27 cellular contexts compared by ENCODE assay signal in the genomic region with DNA sequence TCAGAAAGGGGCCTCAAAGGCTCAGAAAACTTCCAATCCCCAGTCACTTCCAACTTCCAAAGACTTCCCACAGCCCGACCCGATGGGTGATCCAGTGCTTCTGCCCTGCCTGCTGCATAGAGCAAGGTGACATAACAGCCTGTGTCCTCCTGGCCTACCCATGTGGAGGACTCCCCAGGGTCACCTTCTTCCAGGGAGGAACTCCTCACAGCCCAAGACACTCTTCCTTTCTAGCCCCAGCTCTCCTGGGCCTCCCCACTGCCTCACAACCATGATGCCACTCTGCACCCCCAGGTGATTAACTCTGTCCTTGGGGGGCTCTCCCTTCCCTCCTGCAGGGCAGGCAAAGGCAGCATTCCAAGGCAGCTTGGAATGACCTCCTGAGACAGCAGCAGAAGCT.
"Had no signal": no experiment of that assay in that cellular context is flagged by ENCODE, and none has a peak within 500 bp of the region (broad histone marks: within the 10 kb centered on the region; RNA-seq: fewer than 3 reads in every experiment).

No MANE protein-coding gene starts in this region.

- H3K36me3 ChIP-seq: brain microvascular endothelial cell had no signal

- H3K27me3 ChIP-seq: brain microvascular endothelial cell had no signal

- ATAC-seq: activated CD4-positive, alpha-beta T cell treated with anti-CD3 and anti-CD28 coated beads for 36 hours; activated CD8-positive, alpha-beta memory T cell treated with anti-CD3 and anti-CD28 coated beads, Interleukin-2, amount 10 ng/mL, durations not matched to agents 7 days and 5 days; activated CD8-positive, alpha-beta T cell treated with anti-CD3 and anti-CD28 coated beads, Interleukin-2, amount 10 ng/mL, durations not matched to agents 7 days and 5 days; esophagus mucosa had no signal

- H3K27me3 Mint-ChIP-seq: activated CD4-positive, alpha-beta memory T cell treated with anti-CD3 and anti-CD28 coated beads for 36 hours; activated CD4-positive, alpha-beta T cell treated with anti-CD3 and anti-CD28 coated beads, Interleukin-2, amount 10 ng/mL, durations not matched to agents 24 days and 14 days; activated CD8-positive, alpha-beta memory T cell treated with anti-CD3 and anti-CD28 coated beads, Interleukin-2, amount 10 ng/mL, durations not matched to agents 7 days and 5 days had no signal

- H3K27ac ChIP-seq: brain microvascular endothelial cell had no signal

- H3K36me3 Mint-ChIP-seq: activated CD4-positive, alpha-beta memory T cell treated with anti-CD3 and anti-CD28 coated beads for 36 hours; activated CD8-positive, alpha-beta memory T cell treated with anti-CD3 and anti-CD28 coated beads, Interleukin-2, amount 10 ng/mL, durations not matched to agents 7 days and 5 days; activated naive CD8-positive, alpha-beta T cell had no signal

- H3K9me3 Mint-ChIP-seq: activated CD4-positive, alpha-beta memory T cell treated with anti-CD3 and anti-CD28 coated beads for 36 hours; activated CD4-positive, alpha-beta T cell treated with anti-CD3 and anti-CD28 coated beads, Interleukin-2, amount 10 ng/mL, durations not matched to agents 24 days and 14 days; activated T-helper 1 cell treated with anti-CD3 and anti-CD28 coated beads, Interleukin-12 subunit alpha, Interleukin-12 subunit beta, Interleukin-2, Interleukin-4 antibody, amounts not matched to agents 30 ng/mL and 10 ng/mL and 1 ng/mL, durations not matched to agents 14 hours and 24 hours and 36 hours; activated T-helper 2 cell treated with anti-CD3 and anti-CD28 coated beads, Interferon-gamma antibody, Interleukin-2, Interleukin-4, amounts not matched to agents 10 μg/mL and 5 μg/mL and 100 μg/mL, durations not matched to agents 14 hours and 24 hours and 36 hours; central memory CD8-positive, alpha-beta T cell had no signal

- H3K4me3 Mint-ChIP-seq: activated CD4-positive, alpha-beta memory T cell treated with anti-CD3 and anti-CD28 coated beads for 36 hours; activated CD4-positive, alpha-beta T cell treated with anti-CD3 and anti-CD28 coated beads for 36 hours; activated CD4-positive, alpha-beta T cell treated with anti-CD3 and anti-CD28 coated beads, Interleukin-2, amount 10 ng/mL, durations not matched to agents 24 days and 14 days; activated CD8-positive, alpha-beta memory T cell treated with anti-CD3 and anti-CD28 coated beads, Interleukin-2, amount 10 ng/mL, durations not matched to agents 7 days and 5 days; activated CD8-positive, alpha-beta T cell treated with anti-CD3 and anti-CD28 coated beads, Interleukin-2, amount 10 ng/mL, durations not matched to agents 7 days and 5 days; activated naive CD8-positive, alpha-beta T cell; activated T-helper 1 cell treated with anti-CD3 and anti-CD28 coated beads, Interleukin-12 subunit alpha, Interleukin-12 subunit beta, Interleukin-2, Interleukin-4 antibody, amounts not matched to agents 30 ng/mL and 10 ng/mL and 1 ng/mL, durations not matched to agents 14 hours and 24 hours and 36 hours; central memory CD8-positive, alpha-beta T cell had no signal

- DNase-seq: activated CD4-positive, alpha-beta memory T cell treated with anti-CD3 and anti-CD28 coated beads for 36 hours; activated CD4-positive, alpha-beta T cell treated with anti-CD3 and anti-CD28 coated beads for 36 hours; activated CD4-positive, alpha-beta T cell treated with anti-CD3 and anti-CD28 coated beads, Interleukin-2, amount 10 ng/mL, durations not matched to agents 24 days and 14 days; activated CD4-positive, CD25-positive, alpha-beta regulatory T cell; activated CD4-positive, CD25-positive, alpha-beta regulatory T cell treated with anti-CD3 and anti-CD28 coated beads, Interleukin-2, amount 50 U/mL, for 72 hours; activated CD8-positive, alpha-beta memory T cell treated with anti-CD3 and anti-CD28 coated beads, Interleukin-2, amount 10 ng/mL, durations not matched to agents 7 days and 5 days; activated CD8-positive, alpha-beta memory T cell treated with anti-CD3 and anti-CD28 coated beads, Interleukin-2, amount 50 U/mL, for 4 hours; activated CD8-positive, alpha-beta T cell treated with anti-CD3 and anti-CD28 coated beads, Interleukin-2, amount 10 ng/mL, durations not matched to agents 7 days and 5 days; activated gamma-delta T cell; activated naive CD4-positive, alpha-beta T cell; activated naive CD4-positive, alpha-beta T cell treated with anti-CD3 and anti-CD28 coated beads, Interleukin-2, amount 50 U/mL, for 16 hours; activated T-cell treated with anti-CD3 and anti-CD28 coated beads, Interleukin-2, amount 50 U/mL, for 1 hour; activated T-cell treated with anti-CD3 and anti-CD28 coated beads, Interleukin-2, amount 50 U/mL, for 48 hours; amniotic stem cell; anterior cingulate cortex; brain microvascular endothelial cell; cortex of kidney; dermis blood vessel endothelial cell; effector CD8-positive, alpha-beta T cell; foreskin fibroblast; glutamatergic neuron; T-helper 2 cell had no signal

- H3K4me1 Mint-ChIP-seq: activated CD4-positive, alpha-beta T cell treated with anti-CD3 and anti-CD28 coated beads for 36 hours; activated CD4-positive, alpha-beta T cell treated with anti-CD3 and anti-CD28 coated beads, Interleukin-2, amount 10 ng/mL, durations not matched to agents 24 days and 14 days; activated CD8-positive, alpha-beta memory T cell treated with anti-CD3 and anti-CD28 coated beads, Interleukin-2, amount 10 ng/mL, durations not matched to agents 7 days and 5 days; central memory CD8-positive, alpha-beta T cell had no signal

- H3K27ac Mint-ChIP-seq: activated CD4-positive, alpha-beta memory T cell treated with anti-CD3 and anti-CD28 coated beads for 36 hours; activated CD4-positive, alpha-beta T cell treated with anti-CD3 and anti-CD28 coated beads for 36 hours; activated CD4-positive, alpha-beta T cell treated with anti-CD3 and anti-CD28 coated beads, Interleukin-2, amount 10 ng/mL, durations not matched to agents 24 days and 14 days; activated CD8-positive, alpha-beta memory T cell treated with anti-CD3 and anti-CD28 coated beads, Interleukin-2, amount 10 ng/mL, durations not matched to agents 7 days and 5 days; activated CD8-positive, alpha-beta T cell treated with anti-CD3 and anti-CD28 coated beads, Interleukin-2, amount 10 ng/mL, durations not matched to agents 7 days and 5 days; activated naive CD8-positive, alpha-beta T cell; activated T-helper 1 cell treated with anti-CD3 and anti-CD28 coated beads, Interleukin-12 subunit alpha, Interleukin-12 subunit beta, Interleukin-2, Interleukin-4 antibody, amounts not matched to agents 30 ng/mL and 10 ng/mL and 1 ng/mL, durations not matched to agents 14 hours and 24 hours and 36 hours; activated T-helper 2 cell treated with anti-CD3 and anti-CD28 coated beads, Interferon-gamma antibody, Interleukin-2, Interleukin-4, amounts not matched to agents 10 μg/mL and 5 μg/mL and 100 μg/mL, durations not matched to agents 14 hours and 24 hours and 36 hours had no signal
